Comparison of ENCODE assay signal across 13 cellular contexts in the genomic region with DNA sequence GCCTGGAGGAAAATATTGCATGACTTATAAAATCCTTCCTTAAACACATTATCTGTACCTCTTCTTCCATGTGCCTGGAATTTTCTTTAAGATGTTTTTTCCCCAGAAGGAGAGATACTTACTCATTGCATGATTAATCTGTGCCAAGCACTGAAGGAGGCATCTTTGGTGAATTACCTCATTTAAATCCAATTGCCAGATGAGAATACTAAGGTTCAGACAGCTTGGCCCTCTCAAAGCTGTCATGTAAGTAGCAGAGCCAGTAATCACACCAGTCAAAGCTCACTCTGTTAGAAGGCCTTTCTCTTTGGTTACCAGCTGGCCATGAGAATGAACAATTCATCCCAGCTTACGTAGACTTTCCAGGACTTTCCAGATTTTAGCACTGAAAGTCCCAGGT.
A peak's percentile ranks its signal among the peaks of the same experiment; 100 is the strongest.
DNase-seq lines count a peak whose midpoint lies in the region; ATAC-seq and TF ChIP-seq lines count a peak whose summit lies in the region.
"Had no signal": no experiment of that assay in that cellular context is flagged by ENCODE, and none has a peak within 500 bp of the region (broad histone marks: within the 10 kb centered on the region; RNA-seq: fewer than 3 reads in every experiment).

No MANE protein-coding gene starts in this region.

- TF ChIP-seq CTCF in AG10803 (conservative IDR thresholded peaks at IDR 0.05; ENCODE audit: low read length) (no peak), Panc1 (IDR thresholded peaks at IDR 0.05) (no peak), fibroblast of lung (conservative IDR thresholded peaks at IDR 0.05 in 1 of 2, IDR thresholded peaks at IDR 0.05 in 1 of 2; ENCODE audit: low read depth in 1 of 2, low read length in 2 of 2) (no peak)

- H3K4me2 ChIP-seq in fibroblast of lung (ENCODE audit: extremely low read depth, insufficient read depth, low read length): no peak overlapping the region

- no peaks in the 10 kb centered on the region for H3K79me2 ChIP-seq in fibroblast of lung (ENCODE audit: control insufficient read depth, insufficient read depth, low read length)

- BruUV-seq in Panc1 (replicated peaks; lab: Mats Ljungman, UMichigan): no TSS peak

- H3K27ac ChIP-seq in Panc1 (ENCODE audit: low read length): peak overlapping the region; percentile 41; the same call in 1 of the 2 replicates
- peak overlapping the region; percentile 75 for H3K27ac ChIP-seq in fibroblast of lung (ENCODE audit: insufficient read depth, low read length)
- peak overlapping the region; percentile 57 for H3K27ac ChIP-seq in mesodermal cell (ENCODE audit: low read depth, low read length, severe bottlenecking)

- no peaks in the 10 kb centered on the region for H4K20me1 ChIP-seq in fibroblast of lung (ENCODE audit: control insufficient read depth, extremely low read depth, insufficient read depth, low read length)

- POLR2A ChIA-PET in Panc1 (lab: Charles Lee): no interaction called here
- POLR2A ChIA-PET in HEK293T (lab: Yijun Ruan, JAX): no interaction called here

- DNase-seq in AG10803 (ENCODE audit: low read depth): peak; percentile 94
- DNase-seq in Panc1 (ENCODE audit: low read depth, low spot score): no peak
- peak; percentile 84 to 94 for DNase-seq in fibroblast of lung (ENCODE audit: low read depth in 2 of 2)
- no peak for DNase-seq in SK-N-DZ (ENCODE audit: low spot score)
- no peak for DNase-seq in GDM1 (lab: John Stamatoyannopoulos, UW)
- no peak for DNase-seq in iPS-NIHi7 (ENCODE audit: extremely low spot score)
- no peak for DNase-seq in HEK293T (ENCODE audit: extremely low spot score)
- DNase-seq: ACHN; activated CD8-positive, alpha-beta memory T cell treated with anti-CD3 and anti-CD28 coated beads, Interleukin-2, amount 50 U/mL, for 4 hours; NCI-H1417 treated with DMSO at 0.1 percent for 48 hours; NCI-H69; occipital lobe had no signal

- no peak overlapping the region for H2AFZ ChIP-seq in fibroblast of lung (ENCODE audit: low read length)

- H3K36me3 ChIP-seq in Panc1 (ENCODE audit: control insufficient read depth, insufficient read depth, low read length) (no peaks in the 10 kb centered on the region), fibroblast of lung (ENCODE audit: control insufficient read depth, insufficient read depth, low read length) (no peaks in the 10 kb centered on the region), mesodermal cell (ENCODE audit: control insufficient read depth, insufficient read depth, low read length) (no peaks in the 10 kb centered on the region)

- in situ Hi-C loops in Panc1 (cut with HindIII; ENCODE audit: low pct_unique_long_range_greater_than_20kb, low sequenced_read_pairs): no loop called here

- H3K9ac ChIP-seq in fibroblast of lung (ENCODE audit: insufficient read depth, low read length): no peak overlapping the region

- no peak overlapping the region for H3K4me3 ChIP-seq in AG10803 (ENCODE audit: low read length)
- no peak overlapping the region for H3K4me3 ChIP-seq in Panc1 (ENCODE audit: low read depth in 2 of 2, low read length in 2 of 2)
- no peak overlapping the region for H3K4me3 ChIP-seq in fibroblast of lung (replicated peaks in 1 of 4; ENCODE audit: control extremely low read depth in 1 of 4, insufficient read depth in 1 of 4, low read depth in 3 of 4, low read length in 4 of 4)
- H3K4me3 ChIP-seq in mesodermal cell (ENCODE audit: extremely low read depth, insufficient read depth, low read length, poor library complexity, severe bottlenecking): no peak overlapping the region

- intact Hi-C loops in Panc1 (cut with micrococcal nuclease; ENCODE audit: unreplicated experiment): no loop called here

- CTCF ChIA-PET in Panc1 (lab: Charles Lee): interaction anchor here (0.5 kb wide), 1 partner anchor 69 kb away, joined by 5 read pairs; no protein-coding TSS in a partner anchor
- CTCF ChIA-PET in HEK293T (lab: Yijun Ruan, JAX): no interaction called here

- ATAC-seq in Panc1: no peak

- peaks cover 16% of the 10 kb centered on the region for H3K4me1 ChIP-seq in Panc1 (ENCODE audit: control insufficient read depth, insufficient read depth, low read length)
- peaks cover 26% of the 10 kb centered on the region for H3K4me1 ChIP-seq in fibroblast of lung (ENCODE audit: control insufficient read depth, extremely low read depth, insufficient read depth, low read length)
- peaks cover 27% of the 10 kb centered on the region for H3K4me1 ChIP-seq in mesodermal cell (ENCODE audit: control insufficient read depth, insufficient read depth, low read length, poor library complexity, severe bottlenecking)

- H3K9me3 ChIP-seq in Panc1 (ENCODE audit: control insufficient read depth, insufficient read depth, low read depth, low read length) (no peaks in the 10 kb centered on the region), fibroblast of lung (ENCODE audit: control insufficient read depth, insufficient read depth, low read depth, low read length) (no peaks in the 10 kb centered on the region), mesodermal cell (ENCODE audit: control insufficient read depth, low read length) (no peaks in the 10 kb centered on the region)

- H3K27me3 ChIP-seq in Panc1 (ENCODE audit: control insufficient read depth, insufficient read depth, low read length) (no peaks in the 10 kb centered on the region), fibroblast of lung (ENCODE audit: control insufficient read depth, insufficient read depth, low read length) (no peaks in the 10 kb centered on the region)

- WGBS in mesodermal cell (ENCODE audit: insufficient coverage in 2 of 2), 2 experiments: 100% methylated on average over 1 of the region's 1 CpG

TF ChIP-seq in HEK293T, 16 proteins besides CTCF, POLR2A, EP300 and RAD21:
- no peak for TF ChIP-seq SP1 (IDR thresholded peaks at IDR 0.05)
- TF ChIP-seq FOXA1 (IDR thresholded peaks at IDR 0.05): no peak
- no peak for TF ChIP-seq ELF4 (IDR thresholded peaks at IDR 0.05)
- TF ChIP-seq, protein P1, sequence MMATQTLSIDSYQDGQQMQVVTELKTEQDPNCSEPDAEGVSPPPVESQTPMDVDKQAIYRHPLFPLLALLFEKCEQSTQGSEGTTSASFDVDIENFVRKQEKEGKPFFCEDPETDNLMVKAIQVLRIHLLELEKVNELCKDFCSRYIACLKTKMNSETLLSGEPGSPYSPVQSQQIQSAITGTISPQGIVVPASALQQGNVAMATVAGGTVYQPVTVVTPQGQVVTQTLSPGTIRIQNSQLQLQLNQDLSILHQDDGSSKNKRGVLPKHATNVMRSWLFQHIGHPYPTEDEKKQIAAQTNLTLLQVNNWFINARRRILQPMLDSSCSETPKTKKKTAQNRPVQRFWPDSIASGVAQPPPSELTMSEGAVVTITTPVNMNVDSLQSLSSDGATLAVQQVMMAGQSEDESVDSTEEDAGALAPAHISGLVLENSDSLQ (IDR thresholded peaks at IDR 0.05): no peak
- TF ChIP-seq HDGF (IDR thresholded peaks at IDR 0.05; ENCODE audit: borderline replicate concordance): no peak
- TF ChIP-seq ARNT (IDR thresholded peaks at IDR 0.05): no peak
- TF ChIP-seq NFRKB (IDR thresholded peaks at IDR 0.05): no peak
- no peak for TF ChIP-seq BHLHE40 (IDR thresholded peaks at IDR 0.05; ENCODE audit: borderline replicate concordance)
- TF ChIP-seq FOXM1 (IDR thresholded peaks at IDR 0.05; ENCODE audit: borderline replicate concordance): no peak
- TF ChIP-seq L3MBTL2 (conservative IDR thresholded peaks at IDR 0.05): no peak
- no peak for TF ChIP-seq ZNF384 (IDR thresholded peaks at IDR 0.05)
- no peak for TF ChIP-seq SUZ12 (IDR thresholded peaks at IDR 0.05)
- no peak for TF ChIP-seq FOXK2 (IDR thresholded peaks at IDR 0.05)
- TF ChIP-seq LEF1 (IDR thresholded peaks at IDR 0.05; ENCODE audit: borderline replicate concordance): no peak
- no peak for TF ChIP-seq TARDBP (IDR thresholded peaks at IDR 0.05)
- no peak for TF ChIP-seq CTBP1 (IDR thresholded peaks at IDR 0.05; ENCODE audit: borderline replicate concordance)

Comparison
In these comparisons a context has a peak if more than half of its experiments do, and no peak if none do; other contexts are left out.
1. DNase-seq: peak in AG10803 (single experiment) and fibroblast of lung (2 of 2); none in Panc1 (single experiment), SK-N-DZ (single experiment), GDM1 (single experiment), iPS-NIHi7 (single experiment) and HEK293T (single experiment).
2. Peak in every context shown above with its lines, with median percentiles within 50 percentile points of each other: H3K27ac ChIP-seq.